8 cellular contexts compared by ENCODE assay signal in genomic region chr1:244651956-244652698, GRCh38. TPM values are rescaled to one million over a fixed set of nuclear protein-coding genes. Genes with fewer than 3 reads are reported as not detected.
DNase-seq lines count a peak whose midpoint lies in the region; ATAC-seq, FAIRE-seq and TF ChIP-seq lines count a peak whose summit lies in the region.

No MANE protein-coding gene starts in this region.

- CTCF ChIA-PET in GM12878 (lab: Yijun Ruan, JAX) = interaction anchor here (0.6 to 1.1 kb wide), 4 partner anchors 49 to 390 kb away, joined by 3 to 5 read pairs (median 4); no protein-coding TSS in a partner anchor

- TF ChIP-seq RAD21 in GM12878 (IDR thresholded peaks at IDR 0.05; ENCODE audit: insufficient read depth, low read depth, low read length) = no peak

- peaks cover 16% of the 10 kb centered on the region for H3K4me1 Mint-ChIP-seq in activated naive CD4-positive, alpha-beta T cell treated with anti-CD3 and anti-CD28 coated beads, Interleukin-2, amount 50 U/mL, for 24 hours
- H3K4me1 Mint-ChIP-seq in memory B cell (peaks cover 9% of the 10 kb centered on the region), type B pancreatic cell (ENCODE audit: unreplicated experiment) (peaks cover 9% of the 10 kb centered on the region)

- intact Hi-C loops in GM12878 (cut with micrococcal nuclease; ENCODE audit: unreplicated experiment) = loop anchor here (2.0 to 10.0 kb wide), 3 partner anchors 199 to 293 kb away; partner anchors contain the start of gene HNRNPU

- H3K27me3 Mint-ChIP-seq in activated naive CD4-positive, alpha-beta T cell treated with anti-CD3 and anti-CD28 coated beads, Interleukin-2, amount 50 U/mL, for 24 hours = no peaks in the 10 kb centered on the region
- H3K27me3 Mint-ChIP-seq in memory B cell (no peaks in the 10 kb centered on the region), type B pancreatic cell (peaks cover 10% of the 10 kb centered on the region)

- peaks cover 13% of the 10 kb centered on the region for H3K79me2 ChIP-seq in GM12878 (ENCODE audit: control insufficient read depth, insufficient read depth, low read length)

- SMC1A ChIA-PET in GM12878 (lab: Charles Lee; ENCODE audit: uncharacterized antibody, unreplicated experiment) = interaction anchor here (0.6 to 1.2 kb wide), 6 partner anchors 18 to 210 kb away, joined by 3 to 4 read pairs (median 3); no protein-coding TSS in a partner anchor

- H3K27ac Mint-ChIP-seq in activated naive CD4-positive, alpha-beta T cell treated with anti-CD3 and anti-CD28 coated beads, Interleukin-2, amount 50 U/mL, for 24 hours = peak overlapping the region; percentile 91
- H3K27ac Mint-ChIP-seq in memory B cell = peak overlapping the region; percentile 54
- peak overlapping the region; percentile 84 for H3K27ac Mint-ChIP-seq in type B pancreatic cell

- H4K20me1 ChIP-seq in GM12878 (ENCODE audit: control insufficient read depth, insufficient read depth) = no peaks in the 10 kb centered on the region

- H3K36me3 Mint-ChIP-seq in activated naive CD4-positive, alpha-beta T cell treated with anti-CD3 and anti-CD28 coated beads, Interleukin-2, amount 50 U/mL, for 24 hours = peaks cover 3% of the 10 kb centered on the region
- H3K36me3 Mint-ChIP-seq in memory B cell (peaks cover 2% of the 10 kb centered on the region), type B pancreatic cell (peaks cover 6% of the 10 kb centered on the region)

- peak overlapping the region; percentile 77 for H3K4me3 ChIP-seq in GM12878

- TF ChIP-seq EP300 in GM12878 (IDR thresholded peaks at IDR 0.05; ENCODE audit: borderline replicate concordance in 1 of 2, control insufficient read depth in 1 of 2, low read depth in 2 of 2, low read length in 2 of 2) = no peak

- no peaks in the 10 kb centered on the region for H3K4me1 ChIP-seq in GM12878 (ENCODE audit: control insufficient read depth, insufficient read depth, low read length)

- DNase-seq in activated naive CD4-positive, alpha-beta T cell (lab: John Stamatoyannopoulos, UW) = no peak
- DNase-seq in GM12878 (ENCODE audit: low read depth, low spot score) (no peak), memory B cell (ENCODE audit: low spot score in 2 of 2) (no peak), type B pancreatic cell (ENCODE audit: extremely low spot score, unreplicated experiment) (no peak), left lobe of liver (ENCODE audit: low spot score) (no peak)
- DNase-seq in activated effector memory CD4-positive, alpha-beta T cell treated with anti-CD3 and anti-CD28 coated beads, Interleukin-2, amount 50 U/mL, for 16 hours = no peak

- H3K9me3 ChIP-seq in GM12878 (replicated peaks; ENCODE audit: control insufficient read depth, insufficient read depth, low read length) = no peaks in the 10 kb centered on the region

- H3K9me3 Mint-ChIP-seq in activated naive CD4-positive, alpha-beta T cell treated with anti-CD3 and anti-CD28 coated beads, Interleukin-2, amount 50 U/mL, for 24 hours = no peaks in the 10 kb centered on the region
- no peaks in the 10 kb centered on the region for H3K9me3 Mint-ChIP-seq in memory B cell
- H3K9me3 Mint-ChIP-seq in type B pancreatic cell = peaks cover 5% of the 10 kb centered on the region

- TF ChIP-seq CTCF in GM12878 (IDR thresholded peaks at IDR 0.05 in 2 of 3, conservative IDR thresholded peaks at IDR 0.05 in 1 of 3; ENCODE audit: control insufficient read depth in 2 of 3, extremely low read depth in 1 of 3, insufficient read depth in 1 of 3, low read depth in 3 of 3, low read length in 3 of 3) = no peak
- TF ChIP-seq CTCF in type B pancreatic cell (conservative IDR thresholded peaks at IDR 0.05) = no peak

- no peaks in the 10 kb centered on the region for H3K36me3 ChIP-seq in GM12878 (ENCODE audit: control insufficient read depth in 2 of 2, insufficient read depth in 2 of 2, low read length in 1 of 2)

- 39% methylated on average over 18 of the region's 18 CpGs for WGBS in GM12878 (ENCODE audit: insufficient coverage, insufficient replicate concordance, low lambda C conversion rate, missing lambda C conversion rate)

- no peaks in the 10 kb centered on the region; a peak in 1 of 4 replicates for H3K27me3 ChIP-seq in GM12878 (replicated peaks in 1 of 2; ENCODE audit: control insufficient read depth in 2 of 2, insufficient read depth in 2 of 2, low read length in 1 of 2)

- H3K4me3 Mint-ChIP-seq in activated naive CD4-positive, alpha-beta T cell treated with anti-CD3 and anti-CD28 coated beads, Interleukin-2, amount 50 U/mL, for 24 hours = peak overlapping the region; percentile 89
- peak overlapping the region; percentile 85 for H3K4me3 Mint-ChIP-seq in memory B cell
- H3K4me3 Mint-ChIP-seq in type B pancreatic cell = peak overlapping the region; percentile 93

- FAIRE-seq in GM12878 (lab: Jason Lieb, UNC) = no peak

- POLR2A ChIA-PET in GM12878 (lab: Charles Lee) = interaction anchor here (0.5 to 1.3 kb wide), 3 partner anchors 39 to 210 kb away, joined by 3 read pairs; no protein-coding TSS in a partner anchor

- in situ Hi-C loops in GM12878 (cut with MboI) = loop anchor here (5.0 kb wide), 1 partner anchor 200 kb away; the partner anchor contains the start of gene ADSS2

- no peak for TF ChIP-seq POLR2A in GM12878 (IDR thresholded peaks at IDR 0.05; ENCODE audit: low read depth, low read length)

- ATAC-seq in GM12878 = no peak
- no peak for ATAC-seq in memory B cell (ENCODE audit: low read depth)
- ATAC-seq in HG03139 (IDR thresholded peaks at IDR 0.05; ENCODE audit: unreplicated experiment) = no peak
- ATAC-seq in left lobe of liver = no peak

- RAD21 ChIA-PET in GM12878 (lab: Charles Lee; ENCODE audit: unreplicated experiment) = interaction anchor here (1.1 to 1.8 kb wide), 2 partner anchors 47 to 390 kb away, joined by 3 to 4 read pairs; no protein-coding TSS in a partner anchor

- 0 out of 2 replicates have a peak overlapping the region, but pooled peaks have one; percentile 3 for H3K9ac ChIP-seq in GM12878 (ENCODE audit: control insufficient read depth, insufficient read depth, low read length)

- H3K4me2 ChIP-seq in GM12878 (ENCODE audit: control insufficient read depth, insufficient read depth) = peak overlapping the region; percentile 80

- BruUV-seq in GM12878 (replicated peaks; lab: Mats Ljungman, UMichigan) = no TSS peak

- H2AFZ ChIP-seq in GM12878 (ENCODE audit: control insufficient read depth, low read depth, low read length) = peak overlapping the region; percentile 93

- no peak overlapping the region for H3K27ac ChIP-seq in GM12878 (ENCODE audit: control insufficient read depth, insufficient read depth)

TF ChIP-seq in GM12878, 131 proteins besides CTCF, POLR2A, EP300 and RAD21 (continues in another document):
- TF ChIP-seq BRCA1 (IDR thresholded peaks at IDR 0.05; ENCODE audit: low read depth, low read length) = no peak
- 0 out of 2 replicates have a peak, but pooled peaks have one; percentile 39 for TF ChIP-seq STAT3 (IDR thresholded peaks at IDR 0.05; ENCODE audit: low read depth, low read length)
- TF ChIP-seq ZBTB11 (CRISPR knock-in tag; IDR thresholded peaks at IDR 0.05) = no peak
- TF ChIP-seq, protein P1, sequence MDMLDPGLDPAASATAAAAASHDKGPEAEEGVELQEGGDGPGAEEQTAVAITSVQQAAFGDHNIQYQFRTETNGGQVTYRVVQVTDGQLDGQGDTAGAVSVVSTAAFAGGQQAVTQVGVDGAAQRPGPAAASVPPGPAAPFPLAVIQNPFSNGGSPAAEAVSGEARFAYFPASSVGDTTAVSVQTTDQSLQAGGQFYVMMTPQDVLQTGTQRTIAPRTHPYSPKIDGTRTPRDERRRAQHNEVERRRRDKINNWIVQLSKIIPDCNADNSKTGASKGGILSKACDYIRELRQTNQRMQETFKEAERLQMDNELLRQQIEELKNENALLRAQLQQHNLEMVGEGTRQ (IDR thresholded peaks at IDR 0.05; ENCODE audit: borderline replicate concordance, low read depth, low read length) = no peak

RNA-seq across cellular contexts. Expression of gene DESI2, which starts 0.8 kb away (rescaled TPM):
- 9.6 and 9.8 TPM in 2 replicates for total RNA-seq in GM12878 (2013; cell fraction: nucleolus; rRNA removed)
- 19.8 and 21.5 TPM in 2 replicates for total RNA-seq in GM12878 (2014; rRNA removed)
- total RNA-seq in GM12878 (2014; rRNA removed; fragmentation: Illumina TruSeq; extraction: Trizol) = 17.1 and 18.9 TPM in 2 replicates
- total RNA-seq in GM12878 (2021) = 15.0 and 15.8 TPM in 2 replicates
- 6.4 TPM for polyA plus RNA-seq in GM12878 (2011; ENCODE audit: low read depth)
- 21.1 and 30.5 TPM in 2 replicates for polyA plus RNA-seq in GM12878 (2011; rRNA removed)
- polyA plus RNA-seq in GM12878 (2011; cell fraction: cytosol; rRNA removed) = 10.6 and 12.0 TPM in 2 replicates
- 10.4 and 11.5 TPM in 2 replicates for polyA plus RNA-seq in GM12878 (2011; cell fraction: nucleus; rRNA removed)
- polyA plus RNA-seq in GM12878 (2012) = 7.8 and 9.1 TPM in 2 replicates
- 13.7 and 17.5 TPM in 2 replicates for polyA plus RNA-seq in GM12878 (2014; fragmentation: Illumina TruSeq; extraction: Trizol)
- 1 to 10 TPM; 6.2 to 7.0 TPM for polyA plus RNA-seq in GM12878 (2014; fragmentation: Nextera tagmentation; extraction: Ambion mirVana)
- 9.2 and 10.1 TPM in 2 replicates for polyA plus RNA-seq in GM12878 (2014; rRNA removed)
- polyA plus RNA-seq in GM12878 (2016; fragmentation: Nextera tagmentation; extraction: Ambion mirVana) = 10 to 100 TPM; 19.3 to 21.5 TPM
- polyA minus RNA-seq in GM12878 (2011; rRNA and poly(A)+ RNA removed) = 18.9 and 21.7 TPM in 2 replicates
- polyA minus RNA-seq in GM12878 (2011; cell fraction: cytosol; rRNA and poly(A)+ RNA removed) = 9.0 and 10.3 TPM in 2 replicates
- 13.4 and 17.9 TPM in 2 replicates for polyA minus RNA-seq in GM12878 (2011; cell fraction: nucleus; rRNA and poly(A)+ RNA removed)
- total RNA-seq in type B pancreatic cell (ENCODE audit: low replicate concordance) = 27.5 and 34.4 TPM in 2 replicates
- total RNA-seq in left lobe of liver = 8.4 TPM
